ENCODE assay signal across 26 cellular contexts in the genomic region with DNA sequence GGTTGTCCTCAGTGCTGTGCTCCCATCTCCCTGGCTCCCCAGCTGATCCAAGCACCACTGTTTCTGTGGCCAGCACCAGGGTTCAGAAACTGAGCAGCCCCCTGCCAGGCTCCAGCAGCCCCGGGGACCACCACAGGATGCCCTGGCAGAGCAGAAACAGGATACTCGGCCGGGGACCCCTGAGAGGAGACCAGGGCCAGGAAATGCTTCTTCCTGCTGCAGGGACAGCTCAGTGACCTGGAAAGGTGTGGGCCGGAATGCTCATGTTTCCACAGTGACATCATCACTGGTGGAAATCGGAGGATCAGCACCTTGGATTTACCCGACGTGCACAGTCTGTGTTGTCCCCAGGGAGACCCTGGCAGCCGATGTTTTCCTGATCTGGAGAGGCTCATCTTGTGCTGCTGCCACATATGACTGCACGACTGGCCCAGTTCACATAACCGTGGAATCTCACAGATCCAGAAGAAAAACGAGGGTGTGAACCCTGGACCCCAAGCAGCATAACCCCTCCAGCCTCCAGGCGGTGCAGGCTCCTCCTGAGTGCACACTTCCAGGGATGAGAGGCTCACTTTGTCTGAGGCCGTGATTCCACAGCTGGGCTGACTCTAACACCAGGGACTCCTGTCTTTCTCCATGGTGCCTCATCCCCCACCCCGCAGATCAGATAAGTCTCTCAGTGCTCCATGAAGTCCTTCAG. TPM values are rescaled to one million over a fixed set of nuclear protein-coding genes. Genes with fewer than 3 reads are reported as not detected.
DNase-seq lines count a peak whose midpoint lies in the region; FAIRE-seq and TF ChIP-seq lines count a peak whose summit lies in the region.
"Had no signal": no experiment of that assay in that cellular context is flagged by ENCODE, and none has a peak within 500 bp of the region (broad histone marks: within the 10 kb centered on the region; RNA-seq: fewer than 3 reads in every experiment).

No MANE protein-coding gene starts in this region.

- H3K27me3 ChIP-seq in WERI-Rb-1 (ENCODE audit: insufficient read depth, low read depth, severe bottlenecking), result no peaks in the 10 kb centered on the region
- H3K27me3 ChIP-seq: SJSA1 had no signal

- peak overlapping the region; percentile 61 for H3K27ac Mint-ChIP-seq in endothelial cell (ENCODE audit: unreplicated experiment)
- no peak overlapping the region for H3K27ac Mint-ChIP-seq in activated naive CD4-positive, alpha-beta T cell treated with anti-CD3 and anti-CD28 coated beads for 36 hours
- H3K27ac Mint-ChIP-seq: CD14-positive monocyte; CD8-positive, alpha-beta memory T cell; H9; T-cell had no signal

- no peaks in the 10 kb centered on the region for H3K36me3 ChIP-seq in WERI-Rb-1
- H3K36me3 ChIP-seq: SJSA1 had no signal

- H3K36me3 Mint-ChIP-seq in endothelial cell (ENCODE audit: low read depth, unreplicated experiment), result peaks cover 4% of the 10 kb centered on the region
- H3K36me3 Mint-ChIP-seq in activated naive CD4-positive, alpha-beta T cell treated with anti-CD3 and anti-CD28 coated beads for 36 hours (ENCODE audit: low read depth), result peaks cover 1% of the 10 kb centered on the region
- H3K36me3 Mint-ChIP-seq: CD14-positive monocyte; CD8-positive, alpha-beta memory T cell; T-cell had no signal

- peak overlapping the region; percentile 9 for H3K4me3 Mint-ChIP-seq in endothelial cell (ENCODE audit: unreplicated experiment)
- no peak overlapping the region for H3K4me3 Mint-ChIP-seq in activated naive CD4-positive, alpha-beta T cell treated with anti-CD3 and anti-CD28 coated beads for 36 hours
- H3K4me3 Mint-ChIP-seq: CD14-positive monocyte, H9, IgD-negative memory B cell, T-cell had no signal

- CTCF ChIA-PET in GM10248 (lab: Yijun Ruan, JAX), result no interaction called here
- CTCF ChIA-PET in activated naive CD4-positive, alpha-beta T cell treated with anti-CD3 and anti-CD28 coated beads for 36 hours (lab: Charles Lee), result no interaction called here

- H3K4me1 Mint-ChIP-seq in endothelial cell (ENCODE audit: unreplicated experiment), result peaks cover 37% of the 10 kb centered on the region
- no peaks in the 10 kb centered on the region for H3K4me1 Mint-ChIP-seq in activated naive CD4-positive, alpha-beta T cell treated with anti-CD3 and anti-CD28 coated beads for 36 hours (ENCODE audit: low read depth)
- H3K4me1 Mint-ChIP-seq: CD14-positive monocyte; CD8-positive, alpha-beta memory T cell; T-cell had no signal

- POLR2A ChIA-PET in GM10248 (lab: Yijun Ruan, JAX), result no interaction called here

- peak; percentile 46 for FAIRE-seq in urothelium cell line (lab: Jason Lieb, UNC)
- FAIRE-seq: GM19239 had no signal

- DNase-seq in WERI-Rb-1, result no peak
- DNase-seq in endothelial cell (ENCODE audit: low spot score), result no peak
- DNase-seq in left kidney (ENCODE audit: low read depth, low spot score), result peak; percentile 92
- DNase-seq in urothelium cell line (ENCODE audit: low spot score), result no peak
- DNase-seq in GM10248 (ENCODE audit: extremely low spot score), result no peak
- no peak for DNase-seq in NCI-H526 (lab: John Stamatoyannopoulos, UW)
- DNase-seq in activated naive CD4-positive, alpha-beta T cell treated with anti-CD3 and anti-CD28 coated beads for 36 hours, result no peak
- DNase-seq: CD8-positive, alpha-beta memory T cell; DMS 273 treated with DMSO at 0.1 percent for 48 hours; DND-41; GM23248; H9; Karpas-422; MV-4-11; NCI-H1105 treated with DMSO at 0.1 percent for 48 hours; NCI-H146; NCI-H2029; NCI-H446 treated with DMSO at 0.1 percent for 48 hours; NCI-H526 treated with DMSO at 0.1 percent for 48 hours; PC-9; Right ventricle myocardium superior; T-cell had no signal

- TF ChIP-seq CTCF in WERI-Rb-1 (IDR thresholded peaks at IDR 0.05; ENCODE audit: low read depth, low read length) (0 out of 2 replicates have a peak, but pooled peaks have one; percentile 5), endothelial cell (IDR thresholded peaks at IDR 0.05; ENCODE audit: unreplicated experiment) (no peak), GM10248 (IDR thresholded peaks at IDR 0.05; ENCODE audit: control extremely low read depth, extremely low read depth, low read depth, missing control alignments) (no peak)

- H3K4me3 ChIP-seq in WERI-Rb-1 (ENCODE audit: low read depth, low read length), result no peak overlapping the region
- H3K4me3 ChIP-seq: GM23248, PC-9, SJSA1 had no signal

- H3K27me3 Mint-ChIP-seq in endothelial cell (ENCODE audit: unreplicated experiment), result peaks cover 24% of the 10 kb centered on the region
- no peaks in the 10 kb centered on the region for H3K27me3 Mint-ChIP-seq in activated naive CD4-positive, alpha-beta T cell treated with anti-CD3 and anti-CD28 coated beads for 36 hours (ENCODE audit: low read depth)
- H3K27me3 Mint-ChIP-seq: CD8-positive, alpha-beta memory T cell; IgD-negative memory B cell had no signal

- intact Hi-C loops in activated naive CD4-positive, alpha-beta T cell treated with anti-CD3 and anti-CD28 coated beads for 36 hours (cut with micrococcal nuclease), result no loop called here

- H3K27ac ChIP-seq in WERI-Rb-1, result no peak overlapping the region
- H3K27ac ChIP-seq: GM23248, PC-9, SJSA1 had no signal

- no peaks in the 10 kb centered on the region for H3K9me3 ChIP-seq in WERI-Rb-1 (ENCODE audit: severe bottlenecking)
- H3K9me3 ChIP-seq: SJSA1 had no signal

- H3K9me3 Mint-ChIP-seq in endothelial cell (ENCODE audit: unreplicated experiment), result no peaks in the 10 kb centered on the region
- H3K9me3 Mint-ChIP-seq in activated naive CD4-positive, alpha-beta T cell treated with anti-CD3 and anti-CD28 coated beads for 36 hours, result no peaks in the 10 kb centered on the region
- H3K9me3 Mint-ChIP-seq: CD8-positive, alpha-beta memory T cell; H9; IgD-negative memory B cell; T-cell had no signal

RNA-seq across cellular contexts. Expression of a gene that starts 58.0 kb away (rescaled TPM):
- total RNA-seq in endothelial cell (ENCODE audit: unreplicated experiment), result 100 TPM
- 10 to 100 TPM; 61.7 to 64.1 TPM for total RNA-seq in activated naive CD4-positive, alpha-beta T cell treated with anti-CD3 and anti-CD28 coated beads for 36 hours
